In the genomic region with DNA sequence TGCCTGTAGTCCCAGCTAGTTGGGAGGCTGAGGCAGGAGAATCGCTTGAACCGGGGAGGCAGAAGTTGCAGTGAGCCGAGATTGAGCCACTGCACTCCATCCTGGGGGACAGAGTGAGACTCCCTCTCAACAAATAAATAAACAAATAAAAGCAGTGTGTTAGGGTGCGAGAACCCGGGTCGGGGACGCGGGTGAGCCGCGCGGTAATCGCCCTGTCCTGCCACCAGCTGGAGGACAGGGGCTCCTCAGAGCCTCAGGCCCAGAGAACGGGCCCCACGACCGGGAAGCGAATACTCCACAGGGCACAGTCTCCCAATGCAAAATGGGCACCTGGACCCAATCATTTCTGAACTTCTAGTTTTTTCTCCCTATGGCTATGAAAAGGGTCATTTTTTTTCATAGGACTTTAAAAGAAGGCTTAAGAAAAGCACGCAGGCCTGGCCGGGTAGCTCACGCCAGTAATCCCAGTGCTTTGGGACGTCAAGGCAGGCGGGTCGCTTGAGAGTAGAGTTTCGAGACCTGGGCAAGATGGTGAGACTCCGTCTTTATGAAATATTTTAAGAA, we compare ENCODE assay signal across 8 cellular contexts. TPM values are rescaled to one million over a fixed set of nuclear protein-coding genes. Genes with fewer than 3 reads are reported as not detected.
DNase-seq lines count a peak whose midpoint lies in the region; ATAC-seq and TF ChIP-seq lines count a peak whose summit lies in the region.

No MANE protein-coding gene starts in this region.

- H2AFZ ChIP-seq in osteoblast (ENCODE audit: low read length), result peak overlapping the region; percentile 100

- H3K27ac ChIP-seq in Panc1 (ENCODE audit: low read length) (peak overlapping the region; percentile 78), osteoblast (ENCODE audit: low read depth, low read length) (peak overlapping the region; percentile 77)
- peak overlapping the region; percentile 79 for H3K27ac ChIP-seq in effector memory CD4-positive, alpha-beta T cell (ENCODE audit: insufficient read depth, low read length, poor library complexity, severe bottlenecking)

- TSS peak; percentile 99 for BruUV-seq in Panc1 (replicated peaks; lab: Mats Ljungman, UMichigan)

- intact Hi-C loops in Panc1 (cut with micrococcal nuclease; ENCODE audit: unreplicated experiment), result loop anchor here (5.0 kb wide), 1 partner anchor 47 kb away; no protein-coding TSS in a partner anchor

- H4K20me1 ChIP-seq in osteoblast (ENCODE audit: insufficient read depth, low read length), result no peaks in the 10 kb centered on the region

- TF ChIP-seq CTCF in Panc1 (IDR thresholded peaks at IDR 0.05), result no peak
- TF ChIP-seq CTCF in osteoblast (IDR thresholded peaks at IDR 0.05; ENCODE audit: extremely low read depth, low read depth, low read length), result no peak

- DNase-seq in Panc1 (ENCODE audit: low read depth, low spot score), result no peak
- no peak for DNase-seq in effector memory CD4-positive, alpha-beta T cell
- peak; percentile 47 for DNase-seq in osteoblast (ENCODE audit: insufficient read length, low spot score, missing footprints)
- DNase-seq in HT-29 (ENCODE audit: low spot score), result no peak
- no peak for DNase-seq in dermis blood vessel endothelial cell
- no peak for DNase-seq in NCI-H226

- H3K4me1 ChIP-seq in Panc1 (ENCODE audit: control insufficient read depth, insufficient read depth, low read length) (peaks cover 35% of the 10 kb centered on the region), osteoblast (ENCODE audit: insufficient read depth, low read length) (peaks cover 12% of the 10 kb centered on the region)
- peaks cover 6% of the 10 kb centered on the region for H3K4me1 ChIP-seq in effector memory CD4-positive, alpha-beta T cell (ENCODE audit: control insufficient read depth, insufficient read depth, low read length, poor library complexity, severe bottlenecking)

- H3K4me3 ChIP-seq in Panc1 (ENCODE audit: low read depth in 2 of 2, low read length in 2 of 2) (peak overlapping the region; percentile 81 to 83), osteoblast (ENCODE audit: insufficient read depth, low read length) (peak overlapping the region; percentile 97)
- H3K4me3 ChIP-seq in effector memory CD4-positive, alpha-beta T cell (ENCODE audit: insufficient read depth, low read depth, low read length, poor library complexity, severe bottlenecking), result peak overlapping the region; percentile 96

- H3K4me2 ChIP-seq in osteoblast (ENCODE audit: insufficient read depth, low read length), result peak overlapping the region; percentile 98

- no peaks in the 10 kb centered on the region; the same call in 1 of the 2 replicates for H3K36me3 ChIP-seq in Panc1 (ENCODE audit: control insufficient read depth, insufficient read depth, low read length)
- H3K36me3 ChIP-seq in effector memory CD4-positive, alpha-beta T cell (ENCODE audit: control insufficient read depth, insufficient read depth, low read length), result peaks cover 1% of the 10 kb centered on the region
- peaks cover 19% of the 10 kb centered on the region for H3K36me3 ChIP-seq in osteoblast (ENCODE audit: insufficient read depth, low read length)

- H3K27me3 ChIP-seq in Panc1 (ENCODE audit: control insufficient read depth, insufficient read depth, low read length), result no peaks in the 10 kb centered on the region
- no peaks in the 10 kb centered on the region for H3K27me3 ChIP-seq in effector memory CD4-positive, alpha-beta T cell (replicated peaks; ENCODE audit: control insufficient read depth, insufficient read depth, low read length, poor library complexity, severe bottlenecking)
- H3K27me3 ChIP-seq in osteoblast (ENCODE audit: insufficient read depth, low read length), result no peaks in the 10 kb centered on the region

- H3K9me3 ChIP-seq in Panc1 (ENCODE audit: control insufficient read depth, insufficient read depth, low read depth, low read length) (no peaks in the 10 kb centered on the region), osteoblast (ENCODE audit: low read depth, low read length) (no peaks in the 10 kb centered on the region)
- H3K9me3 ChIP-seq in effector memory CD4-positive, alpha-beta T cell (ENCODE audit: control insufficient read depth, low read length), result no peaks in the 10 kb centered on the region

- in situ Hi-C loops in Panc1 (cut with HindIII; ENCODE audit: low pct_unique_long_range_greater_than_20kb, low sequenced_read_pairs), result no loop called here

- CTCF ChIA-PET in Panc1 (lab: Charles Lee), result no interaction called here

- ATAC-seq in GM18907 (IDR thresholded peaks at IDR 0.05; ENCODE audit: unreplicated experiment), result peak; percentile 9
- ATAC-seq in Panc1, result no peak
- ATAC-seq in HG03354 (IDR thresholded peaks at IDR 0.05; ENCODE audit: poor library complexity, severe bottlenecking, unreplicated experiment), result no peak

- POLR2A ChIA-PET in Panc1 (lab: Charles Lee), result no interaction called here

- peaks cover 5% of the 10 kb centered on the region for H3K79me2 ChIP-seq in osteoblast (ENCODE audit: insufficient read depth, low read length)

RNA-seq across cellular contexts. Expression of gene MCM5, which starts 0.7 kb away (rescaled TPM):
- 122 TPM for total RNA-seq in Panc1 (2021; ENCODE audit: unreplicated experiment)
- polyA plus RNA-seq in Panc1 (2012; ENCODE audit: insufficient read length), result 119 TPM
- 12.7 and 13.6 TPM in 2 replicates for total RNA-seq in osteoblast
- 154 and 155 TPM in 2 replicates for total RNA-seq in HT-29 (2014; rRNA removed; shearing (Covaris generic))
- 47.5 and 103 TPM in 2 replicates for total RNA-seq in dermis blood vessel endothelial cell

RNA-seq across cellular contexts. Expression of gene HMOX1, which starts 18.3 kb away (rescaled TPM):
- 105 TPM for total RNA-seq in Panc1 (2021; ENCODE audit: unreplicated experiment)
- polyA plus RNA-seq in Panc1 (2012; ENCODE audit: insufficient read length), result 198 TPM
- total RNA-seq in osteoblast, result 411 and 475 TPM in 2 replicates
- 14.9 and 21.6 TPM in 2 replicates for total RNA-seq in HT-29 (2014; rRNA removed; shearing (Covaris generic))
- total RNA-seq in dermis blood vessel endothelial cell, result 86.4 and 114 TPM in 2 replicates
